ENCODE assay signal across 2 cellular contexts in the genomic region with DNA sequence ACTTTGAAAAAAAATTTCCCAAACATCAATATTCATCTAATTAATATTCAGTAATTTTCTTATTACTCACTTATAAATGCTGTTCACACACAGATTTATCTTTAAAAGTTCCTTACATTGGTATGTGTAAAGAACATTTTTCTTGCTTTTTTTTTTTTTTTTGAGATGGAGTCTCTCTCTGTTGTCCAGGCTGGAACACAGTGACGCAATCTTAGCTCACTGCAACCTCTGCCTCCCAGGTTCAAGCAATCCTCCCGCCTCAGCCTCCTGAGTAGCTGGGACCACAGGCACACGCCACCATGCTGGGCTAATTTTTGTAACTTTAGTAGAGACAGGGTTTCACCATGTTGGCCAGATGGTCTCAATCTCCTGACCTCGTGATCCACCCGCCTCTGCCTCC. TPM values are rescaled to one million over a fixed set of nuclear protein-coding genes. Genes with fewer than 3 reads are reported as not detected.
"Had no signal": no experiment of that assay in that cellular context is flagged by ENCODE, and none has a peak within 500 bp of the region (broad histone marks: within the 10 kb centered on the region; RNA-seq: fewer than 3 reads in every experiment).

No MANE protein-coding gene starts in this region.

RNA-seq across cellular contexts. Expression of a gene that starts 23.3 kb away (rescaled TPM):
- total RNA-seq: G401, GM12878 had no signal
- polyA plus RNA-seq: GM12878 had no signal
